Comparison of ENCODE assay signal across 8 cellular contexts in the genomic region with DNA sequence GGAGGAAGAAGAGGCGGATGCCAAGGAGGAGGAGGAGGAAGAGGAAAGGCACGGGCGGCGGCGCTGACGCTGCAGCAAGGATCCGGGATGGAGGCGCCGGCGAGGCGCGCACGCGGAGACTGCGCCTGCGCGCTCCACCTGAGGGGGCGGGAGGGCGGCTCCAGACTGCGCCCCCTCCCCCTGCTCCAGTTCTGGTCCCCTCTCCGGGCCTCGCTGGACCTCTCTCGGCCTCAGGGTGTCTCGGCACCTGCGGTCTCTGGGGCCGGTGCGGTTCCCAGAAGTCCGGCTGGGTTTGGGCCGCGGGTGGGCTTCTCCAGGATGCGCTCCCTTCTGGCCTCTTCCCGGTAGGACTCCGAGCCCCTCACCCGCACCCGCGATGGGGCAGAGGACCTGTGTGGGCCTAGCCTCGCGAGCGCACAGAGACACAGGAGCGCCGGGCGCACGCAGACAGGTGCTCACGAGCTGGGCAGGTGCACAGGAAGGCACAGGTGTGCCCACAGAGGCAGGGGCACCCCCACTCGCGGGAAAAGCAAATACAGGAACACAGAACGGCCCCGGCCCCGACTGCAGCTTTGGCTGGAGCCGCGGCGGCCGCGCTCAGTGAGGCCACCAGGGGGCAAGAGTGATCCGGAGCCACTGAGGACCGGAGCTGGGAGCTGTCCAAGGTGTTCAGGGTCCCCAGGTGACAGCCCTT. TPM values are rescaled to one million over a fixed set of nuclear protein-coding genes. Genes with fewer than 3 reads are reported as not detected.
A peak's percentile ranks its signal among the peaks of the same experiment; 100 is the strongest.
DNase-seq lines count a peak whose midpoint lies in the region; ATAC-seq, FAIRE-seq and TF ChIP-seq lines count a peak whose summit lies in the region.

A gene with protein sequence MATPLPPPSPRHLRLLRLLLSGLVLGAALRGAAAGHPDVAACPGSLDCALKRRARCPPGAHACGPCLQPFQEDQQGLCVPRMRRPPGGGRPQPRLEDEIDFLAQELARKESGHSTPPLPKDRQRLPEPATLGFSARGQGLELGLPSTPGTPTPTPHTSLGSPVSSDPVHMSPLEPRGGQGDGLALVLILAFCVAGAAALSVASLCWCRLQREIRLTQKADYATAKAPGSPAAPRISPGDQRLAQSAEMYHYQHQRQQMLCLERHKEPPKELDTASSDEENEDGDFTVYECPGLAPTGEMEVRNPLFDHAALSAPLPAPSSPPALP (minus strand): TSS at position 84 of the 694 bp plus-strand sequence. CDS start 188 bp downstream, outside the sequence.

- no peak within 1 kb of the TSS for H3K27ac Mint-ChIP-seq in WTC11

- WGBS in A549 (ENCODE audit: missing lambda C conversion rate): 2% methylated on average over 32 of the region's 56 CpGs
- under 1% methylated on average over 35 of the region's 56 CpGs for WGBS in smooth muscle cell (ENCODE audit: low lambda C conversion rate)

- H3K27me3 ChIP-seq in smooth muscle cell (ENCODE audit: low read depth): peaks cover 55% of the 10 kb centered on the region

- peak; percentile 60 for TF ChIP-seq POLR2A in A549 (IDR thresholded peaks at IDR 0.05; ENCODE audit: low read length)

- peaks cover 47% of the 10 kb centered on the region for H3K27me3 Mint-ChIP-seq in WTC11 (ENCODE audit: low read depth)

- peak within 1 kb of the TSS; percentile 77 for H3K4me3 Mint-ChIP-seq in WTC11

- H4K20me1 ChIP-seq in smooth muscle cell (ENCODE audit: low read depth): peaks cover 12% of the 10 kb centered on the region

- peak within 1 kb of the TSS; percentile 71 for H3K4me3 ChIP-seq in A549
- H3K4me3 ChIP-seq in cardiac fibroblast (replicated peaks in 1 of 2; ENCODE audit: low read depth in 2 of 2, low read length in 2 of 2): peak within 1 kb of the TSS; percentile 55 to 63
- H3K4me3 ChIP-seq in smooth muscle cell: peak within 1 kb of the TSS; percentile 61

- H2AFZ ChIP-seq in smooth muscle cell (ENCODE audit: low read depth): peak within 1 kb of the TSS; percentile 77

- no peaks in the 10 kb centered on the region for H3K36me3 Mint-ChIP-seq in WTC11

- TF ChIP-seq EP300 in A549 (IDR thresholded peaks at IDR 0.05): no peak

- FAIRE-seq in A549 (lab: Jason Lieb, UNC): no peak

- H3K4me1 ChIP-seq in A549: peaks cover 15% of the 10 kb centered on the region
- H3K4me1 ChIP-seq in smooth muscle cell (ENCODE audit: low read depth): peaks cover 12% of the 10 kb centered on the region

- TF ChIP-seq CTCF in A549 (IDR thresholded peaks at IDR 0.05) (peak; percentile 70), WTC11 (IDR thresholded peaks at IDR 0.05) (peak; percentile 83), cardiac fibroblast (IDR thresholded peaks at IDR 0.05; ENCODE audit: low read depth, low read length) (peak; percentile 96), smooth muscle cell (IDR thresholded peaks at IDR 0.05; ENCODE audit: borderline replicate concordance, insufficient read depth, poor library complexity, severe bottlenecking) (peak; percentile 80)

- peak; percentile 71 to 77 for TF ChIP-seq RAD21 in A549 (conservative IDR thresholded peaks at IDR 0.05 in 1 of 2, IDR thresholded peaks at IDR 0.05 in 1 of 2)

- H3K9ac ChIP-seq in smooth muscle cell (ENCODE audit: low read depth): no peak within 1 kb of the TSS

- CTCF ChIA-PET in A549 (lab: Yijun Ruan, JAX): interaction anchor here (0.6 to 15.7 kb wide), 50 partner anchors 11 to 415 kb away, joined by 3 to 656 read pairs (median 4); a partner anchor contains a TSS
- CTCF ChIA-PET in WTC11 (lab: Charles Lee): interaction anchor here (0.5 to 1.9 kb wide), 66 partner anchors 9 to 468 kb away, joined by 3 to 93 read pairs (median 6); a partner anchor contains a TSS

- H3K9me3 ChIP-seq in A549 (no peaks in the 10 kb centered on the region), smooth muscle cell (replicated peaks; ENCODE audit: low read depth) (no peaks in the 10 kb centered on the region)

- peak; percentile 68 to 76 for ATAC-seq in A549
- peak; percentile 69 for ATAC-seq in WTC11

- peak; percentile 83 to 94 for DNase-seq in A549 (ENCODE audit: low read depth in 1 of 2, low spot score in 1 of 2)
- peak; percentile 97 for DNase-seq in GM19238 (ENCODE audit: insufficient read length, low spot score)
- peak; percentile 88 for DNase-seq in NCI-H2107 treated with DMSO at 0.1 percent for 48 hours (lab: John Stamatoyannopoulos, UW; ENCODE audit: unreplicated experiment)
- peak; percentile 94 for DNase-seq in WTC11 (ENCODE audit: low spot score)
- peak; percentile 72 to 75 for DNase-seq in cardiac fibroblast (ENCODE audit: low read depth in 2 of 2)
- DNase-seq in iris pigment epithelial cell (ENCODE audit: low read depth): peak; percentile 74
- DNase-seq in smooth muscle cell (lab: John Stamatoyannopoulos, UW; ENCODE audit: unreplicated experiment): peak; percentile 40
- no peak for DNase-seq in cerebellar nuclear complex (lab: John Stamatoyannopoulos, UW)

- H3K4me2 ChIP-seq in A549 (peak within 1 kb of the TSS; percentile 98), smooth muscle cell (peak within 1 kb of the TSS; percentile 94)

- H3K27ac ChIP-seq in A549 (peak within 1 kb of the TSS; percentile 77 to 92), smooth muscle cell (ENCODE audit: low read depth) (no peak within 1 kb of the TSS)

- no peaks in the 10 kb centered on the region for H3K36me3 ChIP-seq in smooth muscle cell (ENCODE audit: low read depth)

- no peaks in the 10 kb centered on the region for H3F3A ChIP-seq in smooth muscle cell (ENCODE audit: low read depth)

- H3K9me3 Mint-ChIP-seq in WTC11: no peaks in the 10 kb centered on the region

- POLR2A ChIA-PET in A549 (lab: Yijun Ruan, JAX): interaction anchor here (0.8 to 1.4 kb wide), 7 partner anchors 17 to 194 kb away, joined by 3 to 7 read pairs (median 3); a partner anchor contains a TSS
- POLR2A ChIA-PET in WTC11 (lab: Charles Lee): interaction anchor here (0.8 kb wide), 1 partner anchor 19 kb away, joined by 3 read pairs; no protein-coding TSS in a partner anchor

- H3K4me1 Mint-ChIP-seq in WTC11: peaks cover 10% of the 10 kb centered on the region

- H3K79me2 ChIP-seq in smooth muscle cell (ENCODE audit: low read depth): no peaks in the 10 kb centered on the region

TF ChIP-seq in A549, 52 proteins besides CTCF, POLR2A, EP300 and RAD21 (continues in another document):
- TF ChIP-seq HEYL (CRISPR knock-in tag; IDR thresholded peaks at IDR 0.05) (no peak), ZFP36 (IDR thresholded peaks at IDR 0.05; ENCODE audit: borderline replicate concordance, partially characterized antibody) (no peak), FOSL2 (IDR thresholded peaks at IDR 0.05) (no peak), FOSL2 (CRISPR knock-in tag; IDR thresholded peaks at IDR 0.05) (no peak), CHD4 (IDR thresholded peaks at IDR 0.05; ENCODE audit: borderline replicate concordance) (no peak), GATA3 (IDR thresholded peaks at IDR 0.05; ENCODE audit: borderline replicate concordance) (no peak), JUN (IDR thresholded peaks at IDR 0.05) (peak in 1 of 2 experiments; percentile 13; a peak in 1 of 5 replicates), EHF (CRISPR knock-in tag; IDR thresholded peaks at IDR 0.05) (no peak), HDAC2 (IDR thresholded peaks at IDR 0.05) (no peak)
- TF ChIP-seq, protein P1, sequence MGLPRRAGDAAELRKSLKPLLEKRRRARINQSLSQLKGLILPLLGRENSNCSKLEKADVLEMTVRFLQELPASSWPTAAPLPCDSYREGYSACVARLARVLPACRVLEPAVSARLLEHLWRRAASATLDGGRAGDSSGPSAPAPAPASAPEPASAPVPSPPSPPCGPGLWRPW (IDR thresholded peaks at IDR 0.05): no peak
- TF ChIP-seq, protein P2, sequence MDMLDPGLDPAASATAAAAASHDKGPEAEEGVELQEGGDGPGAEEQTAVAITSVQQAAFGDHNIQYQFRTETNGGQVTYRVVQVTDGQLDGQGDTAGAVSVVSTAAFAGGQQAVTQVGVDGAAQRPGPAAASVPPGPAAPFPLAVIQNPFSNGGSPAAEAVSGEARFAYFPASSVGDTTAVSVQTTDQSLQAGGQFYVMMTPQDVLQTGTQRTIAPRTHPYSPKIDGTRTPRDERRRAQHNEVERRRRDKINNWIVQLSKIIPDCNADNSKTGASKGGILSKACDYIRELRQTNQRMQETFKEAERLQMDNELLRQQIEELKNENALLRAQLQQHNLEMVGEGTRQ (IDR thresholded peaks at IDR 0.05): no peak

TF ChIP-seq in WTC11, 78 proteins besides CTCF, POLR2A, EP300 and RAD21 (continues in another document):
- TF ChIP-seq JUN (CRISPR knock-in tag; IDR thresholded peaks at IDR 0.05) (peak; percentile 86; the same call in 1 of the 2 replicates), RELA (CRISPR knock-in tag; IDR thresholded peaks at IDR 0.05; ENCODE audit: borderline replicate concordance) (peak; percentile 71; the same call in 1 of the 2 replicates), NFE2L1 (CRISPR knock-in tag; IDR thresholded peaks at IDR 0.05) (peak; percentile 66; the same call in 1 of the 2 replicates), ZNF671 (CRISPR knock-in tag; IDR thresholded peaks at IDR 0.05) (no peak), ELF4 (CRISPR knock-in tag; IDR thresholded peaks at IDR 0.05; ENCODE audit: low read depth) (0 out of 2 replicates have a peak, but pooled peaks have one; percentile 4), FOXJ3 (CRISPR knock-in tag; IDR thresholded peaks at IDR 0.05; ENCODE audit: borderline replicate concordance) (no peak), TEAD4 (CRISPR knock-in tag; IDR thresholded peaks at IDR 0.05) (peak; percentile 71; the same call in 1 of the 2 replicates), NFATC4 (CRISPR knock-in tag; IDR thresholded peaks at IDR 0.05) (no peak), SMAD3 (CRISPR knock-in tag; IDR thresholded peaks at IDR 0.05; ENCODE audit: borderline replicate concordance) (peak; percentile 88), RORB (CRISPR knock-in tag; IDR thresholded peaks at IDR 0.05) (no peak)
- TF ChIP-seq, protein P3, sequence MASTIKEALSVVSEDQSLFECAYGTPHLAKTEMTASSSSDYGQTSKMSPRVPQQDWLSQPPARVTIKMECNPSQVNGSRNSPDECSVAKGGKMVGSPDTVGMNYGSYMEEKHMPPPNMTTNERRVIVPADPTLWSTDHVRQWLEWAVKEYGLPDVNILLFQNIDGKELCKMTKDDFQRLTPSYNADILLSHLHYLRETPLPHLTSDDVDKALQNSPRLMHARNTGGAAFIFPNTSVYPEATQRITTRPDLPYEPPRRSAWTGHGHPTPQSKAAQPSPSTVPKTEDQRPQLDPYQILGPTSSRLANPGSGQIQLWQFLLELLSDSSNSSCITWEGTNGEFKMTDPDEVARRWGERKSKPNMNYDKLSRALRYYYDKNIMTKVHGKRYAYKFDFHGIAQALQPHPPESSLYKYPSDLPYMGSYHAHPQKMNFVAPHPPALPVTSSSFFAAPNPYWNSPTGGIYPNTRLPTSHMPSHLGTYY (CRISPR knock-in tag; IDR thresholded peaks at IDR 0.05): no peak

RNA-seq across cellular contexts. Expression of the gene that starts here (rescaled TPM):
- 12.7 and 13.0 TPM in 2 replicates for polyA plus RNA-seq in A549 (2011; rRNA removed)
- 36.2 and 51.1 TPM in 2 replicates for polyA plus RNA-seq in A549 (2012; cell fraction: cytosol; rRNA removed)
- 239 and 327 TPM in 2 replicates for polyA plus RNA-seq in A549 (2012; cell fraction: nucleus; rRNA removed)
- 33.2 to 40.6 TPM (median 40.2 TPM) in 3 replicates for polyA plus RNA-seq in A549 (2017; fragmentation: RNase III; extraction: RNeasy Plus Mini Kit Qiagen cat#74134 plus additional on column Dnase treatment)
- polyA minus RNA-seq in A549 (2011; rRNA and poly(A)+ RNA removed): 4.0 and 4.8 TPM in 2 replicates
- 64.3 to 68.8 TPM (median 64.5 TPM) in 3 replicates for total RNA-seq in WTC11 (2021)
- total RNA-seq in smooth muscle cell: 5.9 and 9.9 TPM in 2 replicates
- polyA plus RNA-seq in smooth muscle cell: 19.3 and 38.8 TPM in 2 replicates

Comparison
In these comparisons a context has a peak if more than half of its experiments do, and no peak if none do; other contexts are left out.
1. DNase-seq: peak in A549 (2 of 2), GM19238 (single experiment), NCI-H2107 treated with DMSO at 0.1 percent for 48 hours (single experiment), WTC11 (single experiment), cardiac fibroblast (2 of 2), iris pigment epithelial cell (single experiment) and smooth muscle cell (single experiment); none in cerebellar nuclear complex (0 of 2).
2. Peak in every context shown above with its lines, with median percentiles within 50 percentile points of each other: H3K4me3 ChIP-seq and CTCF ChIP-seq.